7 cellular contexts compared by ENCODE assay signal in genomic region chr16:378113-378820, GRCh38. TPM values are rescaled to one million over a fixed set of nuclear protein-coding genes. Genes with fewer than 3 reads are reported as not detected.
A peak's percentile ranks its signal among the peaks of the same experiment; 100 is the strongest.
DNase-seq lines count a peak whose midpoint lies in the region; ATAC-seq, FAIRE-seq and TF ChIP-seq lines count a peak whose summit lies in the region.
"Not testable (repeated sequence)": the region's sequence is repeated elsewhere in the genome, so short reads cannot be mapped to it uniquely, and the experiment has no call there.

No MANE protein-coding gene starts in this region.

- peaks cover 16% of the 10 kb centered on the region for H3K79me2 ChIP-seq in HepG2 (ENCODE audit: insufficient read depth, low read length)

- not testable (repeated sequence) for H3K9me3 ChIP-seq in CD4-positive, alpha-beta T cell (ENCODE audit: control insufficient read depth, low read length); HUES6 (ENCODE audit: control insufficient read depth, insufficient read depth, low read depth, low read length); HepG2 (ENCODE audit: low read length)

- 92% methylated on average over 35 of the region's 36 CpGs for WGBS in HepG2 (ENCODE audit: low lambda C conversion rate)

- not testable (repeated sequence) for H3K4me2 ChIP-seq in HepG2 (ENCODE audit: low read depth, low read length)

- not testable (repeated sequence) for TF ChIP-seq EP300 in HepG2 (IDR thresholded peaks at IDR 0.05; ENCODE audit: low read depth in 2 of 2, low read length in 2 of 2); HepG2 (CRISPR knock-in tag; IDR thresholded peaks at IDR 0.05; ENCODE audit: borderline replicate concordance)

- TF ChIP-seq POLR2A in HepG2 (IDR thresholded peaks at IDR 0.05; ENCODE audit: insufficient read depth in 1 of 2, low read depth in 2 of 2, low read length in 2 of 2) = not testable (repeated sequence)

- POLR2A ChIA-PET in CD4-positive, alpha-beta T cell (lab: Charles Lee) = interaction anchor here (3.4 to 5.9 kb wide), 2 partner anchors 7 to 24 kb away, joined by 19 to 60 read pairs; partner anchors contain the start of genes AXIN1 and MRPL28
- POLR2A ChIA-PET in activated CD4-positive, alpha-beta T cell treated with anti-CD3 and anti-CD28 coated beads, Interleukin-2, amount 10 ng/mL, durations not matched to agents 7 days and 5 days (lab: Charles Lee) = not testable (repeated sequence)
- POLR2A ChIA-PET in HepG2 (lab: Yijun Ruan, JAX) = interaction anchor here (5.9 kb wide), 1 partner anchor 8 kb away, joined by 27 read pairs; the partner anchor contains the start of gene MRPL28

- not testable (repeated sequence) for DNase-seq in CD4-positive, alpha-beta T cell; activated CD4-positive, alpha-beta T cell treated with anti-CD3 and anti-CD28 coated beads, Interleukin-2, amount 10 ng/mL, durations not matched to agents 7 days and 5 days; HepG2 (ENCODE audit: low spot score)
- DNase-seq in Right ventricle myocardium inferior (ENCODE audit: missing footprints) = peak; percentile 58
- DNase-seq in progenitor cell of endocrine pancreas (ENCODE audit: low spot score, unreplicated experiment) = peak; percentile 10

- not testable (repeated sequence) for H3K9ac ChIP-seq in HUES6 (ENCODE audit: low read length); HepG2 (ENCODE audit: insufficient read depth, low read depth, low read length)

- H2AFZ ChIP-seq in HepG2 (ENCODE audit: low read length) = not testable (repeated sequence)

- TF ChIP-seq RAD21 in HepG2 (CRISPR knock-in tag; IDR thresholded peaks at IDR 0.05) = not testable (repeated sequence)

- not testable (repeated sequence) for ATAC-seq in CD4-positive, alpha-beta T cell (ENCODE audit: poor library complexity); Right ventricle myocardium inferior; HepG2

- peak overlapping the region; percentile 10; the same call in 1 of the 2 replicates for H3K4me3 ChIP-seq in HUES6 (ENCODE audit: low read depth, low read length)
- not testable (repeated sequence) for H3K4me3 ChIP-seq in HepG2 (replicated peaks in 1 of 3; ENCODE audit: insufficient read depth in 1 of 3, low read depth in 2 of 3, low read length in 3 of 3)

- not testable (repeated sequence) for H4K20me1 ChIP-seq in HepG2 (ENCODE audit: insufficient read depth, low read length)

- FAIRE-seq in HepG2 (lab: Jason Lieb, UNC) = not testable (repeated sequence)

- intact Hi-C loops in CD4-positive, alpha-beta T cell (cut with DNase I, micrococcal nuclease); Right ventricle myocardium inferior (cut with DNase I); HepG2 (cut with micrococcal nuclease; ENCODE audit: unreplicated experiment): not testable (repeated sequence)

- in situ Hi-C loops in HepG2 (cut with HindIII; ENCODE audit: extremely low pct_ligation_motif_present, low pct_unique_long_range_greater_than_20kb) = not testable (repeated sequence)

- not testable (repeated sequence) for H3K27me3 ChIP-seq in CD4-positive, alpha-beta T cell (ENCODE audit: control insufficient read depth, insufficient read depth, low read length); HUES6 (ENCODE audit: control insufficient read depth, insufficient read depth, low read length); HepG2 (ENCODE audit: control insufficient read depth in 1 of 2, insufficient read depth in 2 of 2, low read length in 2 of 2)

- CTCF ChIA-PET in CD4-positive, alpha-beta T cell (lab: Charles Lee); activated CD4-positive, alpha-beta T cell treated with anti-CD3 and anti-CD28 coated beads, Interleukin-2, amount 10 ng/mL, durations not matched to agents 7 days and 5 days (lab: Charles Lee); HepG2 (lab: Yijun Ruan, JAX; ENCODE audit: low intra/inter-chr PET ratio, low total read pairs): not testable (repeated sequence)

- H3K36me3 ChIP-seq in HUES6 (ENCODE audit: control insufficient read depth, insufficient read depth, low read length) (peaks cover 44% of the 10 kb centered on the region), HepG2 (replicated peaks in 1 of 2; ENCODE audit: control insufficient read depth in 1 of 2, insufficient read depth in 2 of 2, low read length in 2 of 2) (peaks cover 16 to 22% of the 10 kb centered on the region in 2 experiments; a peak in 4 of 5 replicates)

- H3K4me1 ChIP-seq in HUES6 (ENCODE audit: control insufficient read depth, insufficient read depth, low read length) = peaks cover 19% of the 10 kb centered on the region
- peaks cover 27% of the 10 kb centered on the region for H3K4me1 ChIP-seq in HepG2 (ENCODE audit: insufficient read depth, low read length)

- H3K27me3 Mint-ChIP-seq in CD4-positive, alpha-beta T cell; activated CD4-positive, alpha-beta T cell treated with anti-CD3 and anti-CD28 coated beads, Interleukin-2, amount 10 ng/mL, durations not matched to agents 7 days and 5 days; nephron (ENCODE audit: low read depth); progenitor cell of endocrine pancreas: not testable (repeated sequence)

- not testable (repeated sequence) for BruUV-seq in HepG2 (replicated peaks; lab: Mats Ljungman, UMichigan)

- peak overlapping the region; percentile 34 for H3K4me3 Mint-ChIP-seq in CD4-positive, alpha-beta T cell
- H3K4me3 Mint-ChIP-seq in activated CD4-positive, alpha-beta T cell treated with anti-CD3 and anti-CD28 coated beads, Interleukin-2, amount 10 ng/mL, durations not matched to agents 7 days and 5 days; progenitor cell of endocrine pancreas (ENCODE audit: low read depth): not testable (repeated sequence)
- H3K4me3 Mint-ChIP-seq in nephron = peak overlapping the region; percentile 34 to 72 (median 64)

- peaks cover 25% of the 10 kb centered on the region for H3K36me3 Mint-ChIP-seq in CD4-positive, alpha-beta T cell (ENCODE audit: low read depth)
- H3K36me3 Mint-ChIP-seq in activated CD4-positive, alpha-beta T cell treated with anti-CD3 and anti-CD28 coated beads, Interleukin-2, amount 10 ng/mL, durations not matched to agents 7 days and 5 days (ENCODE audit: low read depth); nephron (ENCODE audit: low read depth); progenitor cell of endocrine pancreas (ENCODE audit: insufficient read depth): not testable (repeated sequence)

- peaks cover 21% of the 10 kb centered on the region for H3K4me1 Mint-ChIP-seq in CD4-positive, alpha-beta T cell (ENCODE audit: low read depth)
- H3K4me1 Mint-ChIP-seq in activated CD4-positive, alpha-beta T cell treated with anti-CD3 and anti-CD28 coated beads, Interleukin-2, amount 10 ng/mL, durations not matched to agents 7 days and 5 days = peaks cover 21% of the 10 kb centered on the region
- H3K4me1 Mint-ChIP-seq in nephron = not testable (repeated sequence)
- H3K4me1 Mint-ChIP-seq in progenitor cell of endocrine pancreas (ENCODE audit: low read depth) = peaks cover 18% of the 10 kb centered on the region

- H3K27ac Mint-ChIP-seq in CD4-positive, alpha-beta T cell; nephron; progenitor cell of endocrine pancreas: not testable (repeated sequence)
- peak overlapping the region; percentile 66 for H3K27ac Mint-ChIP-seq in activated CD4-positive, alpha-beta T cell treated with anti-CD3 and anti-CD28 coated beads, Interleukin-2, amount 10 ng/mL, durations not matched to agents 7 days and 5 days

- not testable (repeated sequence) for H3K9me3 Mint-ChIP-seq in CD4-positive, alpha-beta T cell; activated CD4-positive, alpha-beta T cell treated with anti-CD3 and anti-CD28 coated beads, Interleukin-2, amount 10 ng/mL, durations not matched to agents 7 days and 5 days; nephron; progenitor cell of endocrine pancreas (ENCODE audit: low read depth)

- H3K27ac ChIP-seq in CD4-positive, alpha-beta T cell (ENCODE audit: low read depth, low read length) = peak overlapping the region; percentile 30
- not testable (repeated sequence) for H3K27ac ChIP-seq in HUES6 (ENCODE audit: low read depth, low read length); HepG2 (ENCODE audit: extremely low read length, insufficient read depth, low read length)

- not testable (repeated sequence) for TF ChIP-seq CTCF in CD4-positive, alpha-beta T cell (IDR thresholded peaks at IDR 0.05); HepG2 (CRISPR knock-in tag; IDR thresholded peaks at IDR 0.05); nephron (IDR thresholded peaks at IDR 0.05; ENCODE audit: unreplicated experiment in 3 of 3); progenitor cell of endocrine pancreas (IDR thresholded peaks at IDR 0.05; ENCODE audit: unreplicated experiment)

RNA-seq across cellular contexts. Expression of gene PGAP6, which starts 3.5 kb away (rescaled TPM):
- 10 to 100 TPM; 59.7 to 63.7 TPM for total RNA-seq in CD4-positive, alpha-beta T cell
- 10 to 100 TPM; 85.2 to 99.2 TPM for total RNA-seq in activated CD4-positive, alpha-beta T cell treated with anti-CD3 and anti-CD28 coated beads, Interleukin-2, amount 10 ng/mL, durations not matched to agents 7 days and 5 days
- total RNA-seq in Right ventricle myocardium inferior = 32.1 TPM
- total RNA-seq in HepG2 (2016; rRNA removed; fragmentation: Illumina TruSeq; extraction: Trizol) = 33.7 and 52.7 TPM in 2 replicates
- total RNA-seq in HepG2 (2016; cell fraction: cytosol; rRNA removed; fragmentation: Illumina TruSeq; extraction: Trizol; ENCODE audit: low read depth) = 52.2 and 54.4 TPM in 2 replicates
- total RNA-seq in HepG2 (2016; cell fraction: insoluble cytoplasmic fraction; rRNA removed; fragmentation: Illumina TruSeq; extraction: Trizol) = 27.1 and 52.1 TPM in 2 replicates
- total RNA-seq in HepG2 (2016; cell fraction: membrane; rRNA removed; fragmentation: Illumina TruSeq; extraction: Trizol) = 108 and 112 TPM in 2 replicates
- total RNA-seq in HepG2 (2016; cell fraction: nucleus; rRNA removed; fragmentation: Illumina TruSeq; extraction: Trizol) = 36.6 and 38.8 TPM in 2 replicates
- polyA plus RNA-seq in HepG2 (2011; rRNA removed) = 136 and 192 TPM in 2 replicates
- polyA plus RNA-seq in HepG2 (2011; cell fraction: cytosol; rRNA removed) = 183 and 222 TPM in 2 replicates
- polyA plus RNA-seq in HepG2 (2011; cell fraction: nucleus; rRNA removed) = 308 and 324 TPM in 2 replicates
- 54.7 and 75.9 TPM in 2 replicates for polyA plus RNA-seq in HepG2 (2012)
- 90.3 and 94.2 TPM in 2 replicates for polyA plus RNA-seq in HepG2 (2016; cell fraction: cytosol; fragmentation: Illumina TruSeq; extraction: Trizol; ENCODE audit: low read depth)
- 43.3 and 54.7 TPM in 2 replicates for polyA plus RNA-seq in HepG2 (2016; cell fraction: insoluble cytoplasmic fraction; fragmentation: Illumina TruSeq; extraction: Trizol; ENCODE audit: low read depth)
- polyA plus RNA-seq in HepG2 (2016; cell fraction: membrane; fragmentation: Illumina TruSeq; extraction: Trizol; ENCODE audit: low read depth) = 117 and 127 TPM in 2 replicates
- 107 and 123 TPM in 2 replicates for polyA plus RNA-seq in HepG2 (2016; cell fraction: nucleus; fragmentation: Illumina TruSeq; extraction: Trizol; ENCODE audit: insufficient read depth, low read depth)
- 53.1 and 397 TPM in 2 replicates for polyA minus RNA-seq in HepG2 (2011; rRNA and poly(A)+ RNA removed; ENCODE audit: low replicate concordance)
- 61.4 and 63.3 TPM in 2 replicates for polyA minus RNA-seq in HepG2 (2011; cell fraction: cytosol; rRNA and poly(A)+ RNA removed)
- polyA minus RNA-seq in HepG2 (2011; cell fraction: nucleus; rRNA and poly(A)+ RNA removed) = 26.0 and 48.0 TPM in 2 replicates
- total RNA-seq in progenitor cell of endocrine pancreas = 92.7 and 92.9 TPM in 2 replicates

RNA-seq across cellular contexts. Expression of gene MRPL28, which starts 7.9 kb away (rescaled TPM):
- 10 to 100 TPM; 19.6 to 19.7 TPM for total RNA-seq in CD4-positive, alpha-beta T cell
- 10 to 100 TPM; 78.4 to 80.0 TPM for total RNA-seq in activated CD4-positive, alpha-beta T cell treated with anti-CD3 and anti-CD28 coated beads, Interleukin-2, amount 10 ng/mL, durations not matched to agents 7 days and 5 days
- total RNA-seq in Right ventricle myocardium inferior (83.1 TPM), HepG2 (2016; rRNA removed; fragmentation: Illumina TruSeq; extraction: Trizol) (114 and 128 TPM in 2 replicates), progenitor cell of endocrine pancreas (82.7 and 85.3 TPM in 2 replicates)
- total RNA-seq in HepG2 (2016; cell fraction: cytosol; rRNA removed; fragmentation: Illumina TruSeq; extraction: Trizol; ENCODE audit: low read depth) = 30.5 and 32.3 TPM in 2 replicates
- total RNA-seq in HepG2 (2016; cell fraction: insoluble cytoplasmic fraction; rRNA removed; fragmentation: Illumina TruSeq; extraction: Trizol) = 115 and 131 TPM in 2 replicates
- 36.8 and 38.6 TPM in 2 replicates for total RNA-seq in HepG2 (2016; cell fraction: membrane; rRNA removed; fragmentation: Illumina TruSeq; extraction: Trizol)
- 35.6 and 38.6 TPM in 2 replicates for total RNA-seq in HepG2 (2016; cell fraction: nucleus; rRNA removed; fragmentation: Illumina TruSeq; extraction: Trizol)
- polyA plus RNA-seq in HepG2 (2011; rRNA removed) = 121 and 135 TPM in 2 replicates
- polyA plus RNA-seq in HepG2 (2011; cell fraction: cytosol; rRNA removed) = 141 and 211 TPM in 2 replicates
- polyA plus RNA-seq in HepG2 (2011; cell fraction: nucleus; rRNA removed) = 65.0 and 69.2 TPM in 2 replicates
- polyA plus RNA-seq in HepG2 (2012) = 50.0 and 56.2 TPM in 2 replicates
- 35.7 and 36.6 TPM in 2 replicates for polyA plus RNA-seq in HepG2 (2016; cell fraction: cytosol; fragmentation: Illumina TruSeq; extraction: Trizol; ENCODE audit: low read depth)
- polyA plus RNA-seq in HepG2 (2016; cell fraction: insoluble cytoplasmic fraction; fragmentation: Illumina TruSeq; extraction: Trizol; ENCODE audit: low read depth) = 162 and 166 TPM in 2 replicates
- polyA plus RNA-seq in HepG2 (2016; cell fraction: membrane; fragmentation: Illumina TruSeq; extraction: Trizol; ENCODE audit: low read depth) = 35.5 and 36.2 TPM in 2 replicates
- 85.4 and 90.0 TPM in 2 replicates for polyA plus RNA-seq in HepG2 (2016; cell fraction: nucleus; fragmentation: Illumina TruSeq; extraction: Trizol; ENCODE audit: insufficient read depth, low read depth)
- 51.3 and 73.8 TPM in 2 replicates for polyA minus RNA-seq in HepG2 (2011; rRNA and poly(A)+ RNA removed; ENCODE audit: low replicate concordance)
- 29.4 and 29.5 TPM in 2 replicates for polyA minus RNA-seq in HepG2 (2011; cell fraction: cytosol; rRNA and poly(A)+ RNA removed)
- 10.2 and 13.2 TPM in 2 replicates for polyA minus RNA-seq in HepG2 (2011; cell fraction: nucleus; rRNA and poly(A)+ RNA removed)

RNA-seq across cellular contexts. Expression of gene NME4, which starts 18.7 kb away (rescaled TPM):
- total RNA-seq in CD4-positive, alpha-beta T cell = 10 to 100 TPM; 31.2 to 32.6 TPM
- total RNA-seq in activated CD4-positive, alpha-beta T cell treated with anti-CD3 and anti-CD28 coated beads, Interleukin-2, amount 10 ng/mL, durations not matched to agents 7 days and 5 days = 10 to 100 TPM; 27.0 to 30.9 TPM
- 91.3 TPM for total RNA-seq in Right ventricle myocardium inferior
- 82.8 and 121 TPM in 2 replicates for total RNA-seq in HepG2 (2016; rRNA removed; fragmentation: Illumina TruSeq; extraction: Trizol)
- 711 and 716 TPM in 2 replicates for total RNA-seq in HepG2 (2016; cell fraction: cytosol; rRNA removed; fragmentation: Illumina TruSeq; extraction: Trizol; ENCODE audit: low read depth)
- 79.6 and 119 TPM in 2 replicates for total RNA-seq in HepG2 (2016; cell fraction: insoluble cytoplasmic fraction; rRNA removed; fragmentation: Illumina TruSeq; extraction: Trizol)
- total RNA-seq in HepG2 (2016; cell fraction: membrane; rRNA removed; fragmentation: Illumina TruSeq; extraction: Trizol) = 463 and 513 TPM in 2 replicates
- total RNA-seq in HepG2 (2016; cell fraction: nucleus; rRNA removed; fragmentation: Illumina TruSeq; extraction: Trizol) = 47.7 and 52.8 TPM in 2 replicates
- 263 and 275 TPM in 2 replicates for polyA plus RNA-seq in HepG2 (2011; rRNA removed)
- 199 and 344 TPM in 2 replicates for polyA plus RNA-seq in HepG2 (2011; cell fraction: cytosol; rRNA removed)
- polyA plus RNA-seq in HepG2 (2011; cell fraction: nucleus; rRNA removed) = 245 and 274 TPM in 2 replicates
- 136 and 145 TPM in 2 replicates for polyA plus RNA-seq in HepG2 (2012)
- polyA plus RNA-seq in HepG2 (2016; cell fraction: cytosol; fragmentation: Illumina TruSeq; extraction: Trizol; ENCODE audit: low read depth) = 1,773 and 1,829 TPM in 2 replicates
- 189 and 200 TPM in 2 replicates for polyA plus RNA-seq in HepG2 (2016; cell fraction: insoluble cytoplasmic fraction; fragmentation: Illumina TruSeq; extraction: Trizol; ENCODE audit: low read depth)
- polyA plus RNA-seq in HepG2 (2016; cell fraction: membrane; fragmentation: Illumina TruSeq; extraction: Trizol; ENCODE audit: low read depth) = 997 and 1,012 TPM in 2 replicates
- 195 and 217 TPM in 2 replicates for polyA plus RNA-seq in HepG2 (2016; cell fraction: nucleus; fragmentation: Illumina TruSeq; extraction: Trizol; ENCODE audit: insufficient read depth, low read depth)
- 21.3 and 147 TPM in 2 replicates for polyA minus RNA-seq in HepG2 (2011; rRNA and poly(A)+ RNA removed; ENCODE audit: low replicate concordance)
- 51.2 and 63.8 TPM in 2 replicates for polyA minus RNA-seq in HepG2 (2011; cell fraction: cytosol; rRNA and poly(A)+ RNA removed)
- 27.2 and 27.9 TPM in 2 replicates for polyA minus RNA-seq in HepG2 (2011; cell fraction: nucleus; rRNA and poly(A)+ RNA removed)
- total RNA-seq in progenitor cell of endocrine pancreas = 151 and 154 TPM in 2 replicates

RNA-seq across cellular contexts. Expression of gene DECR2, which starts 23.4 kb away (rescaled TPM):
- 1 to 10 TPM; 5.7 to 7.0 TPM for total RNA-seq in CD4-positive, alpha-beta T cell
- total RNA-seq in activated CD4-positive, alpha-beta T cell treated with anti-CD3 and anti-CD28 coated beads, Interleukin-2, amount 10 ng/mL, durations not matched to agents 7 days and 5 days = 1 to 10 TPM; 5.3 to 6.9 TPM
- total RNA-seq in Right ventricle myocardium inferior = 10.6 TPM
- 27.8 and 36.3 TPM in 2 replicates for total RNA-seq in HepG2 (2016; rRNA removed; fragmentation: Illumina TruSeq; extraction: Trizol)
- total RNA-seq in HepG2 (2016; cell fraction: cytosol; rRNA removed; fragmentation: Illumina TruSeq; extraction: Trizol; ENCODE audit: low read depth) = 22.1 and 28.4 TPM in 2 replicates
- total RNA-seq in HepG2 (2016; cell fraction: insoluble cytoplasmic fraction; rRNA removed; fragmentation: Illumina TruSeq; extraction: Trizol) = 28.1 and 37.2 TPM in 2 replicates
- 22.1 and 27.1 TPM in 2 replicates for total RNA-seq in HepG2 (2016; cell fraction: membrane; rRNA removed; fragmentation: Illumina TruSeq; extraction: Trizol)
- 34.5 and 35.9 TPM in 2 replicates for total RNA-seq in HepG2 (2016; cell fraction: nucleus; rRNA removed; fragmentation: Illumina TruSeq; extraction: Trizol)
- polyA plus RNA-seq in HepG2 (2011; rRNA removed) = 44.6 and 51.2 TPM in 2 replicates
- 29.5 and 53.6 TPM in 2 replicates for polyA plus RNA-seq in HepG2 (2011; cell fraction: cytosol; rRNA removed)
- polyA plus RNA-seq in HepG2 (2011; cell fraction: nucleus; rRNA removed) = 220 and 244 TPM in 2 replicates
- polyA plus RNA-seq in HepG2 (2012) = 22.1 and 23.1 TPM in 2 replicates
- 13.3 and 15.1 TPM in 2 replicates for polyA plus RNA-seq in HepG2 (2016; cell fraction: cytosol; fragmentation: Illumina TruSeq; extraction: Trizol; ENCODE audit: low read depth)
- 31.8 and 35.2 TPM in 2 replicates for polyA plus RNA-seq in HepG2 (2016; cell fraction: insoluble cytoplasmic fraction; fragmentation: Illumina TruSeq; extraction: Trizol; ENCODE audit: low read depth)
- polyA plus RNA-seq in HepG2 (2016; cell fraction: membrane; fragmentation: Illumina TruSeq; extraction: Trizol; ENCODE audit: low read depth) = 19.1 and 19.5 TPM in 2 replicates
- polyA plus RNA-seq in HepG2 (2016; cell fraction: nucleus; fragmentation: Illumina TruSeq; extraction: Trizol; ENCODE audit: insufficient read depth, low read depth) = 124 and 131 TPM in 2 replicates
- polyA minus RNA-seq in HepG2 (2011; rRNA and poly(A)+ RNA removed; ENCODE audit: low replicate concordance) = 15.9 and 53.9 TPM in 2 replicates
- polyA minus RNA-seq in HepG2 (2011; cell fraction: cytosol; rRNA and poly(A)+ RNA removed) = 17.0 and 17.7 TPM in 2 replicates
- 25.4 and 25.9 TPM in 2 replicates for polyA minus RNA-seq in HepG2 (2011; cell fraction: nucleus; rRNA and poly(A)+ RNA removed)
- 39.4 and 41.3 TPM in 2 replicates for total RNA-seq in progenitor cell of endocrine pancreas

RNA-seq across cellular contexts. Expression of gene AXIN1, which starts 25.7 kb away (rescaled TPM):
- total RNA-seq in CD4-positive, alpha-beta T cell = 10 to 100 TPM; 24.7 to 26.3 TPM
- 10 to 100 TPM; 25.5 to 30.6 TPM for total RNA-seq in activated CD4-positive, alpha-beta T cell treated with anti-CD3 and anti-CD28 coated beads, Interleukin-2, amount 10 ng/mL, durations not matched to agents 7 days and 5 days
- total RNA-seq in Right ventricle myocardium inferior = 12.8 TPM
- 18.8 and 24.0 TPM in 2 replicates for total RNA-seq in HepG2 (2016; rRNA removed; fragmentation: Illumina TruSeq; extraction: Trizol)
- total RNA-seq in HepG2 (2016; cell fraction: cytosol; rRNA removed; fragmentation: Illumina TruSeq; extraction: Trizol; ENCODE audit: low read depth) = 17.0 and 18.3 TPM in 2 replicates
- 14.2 and 23.9 TPM in 2 replicates for total RNA-seq in HepG2 (2016; cell fraction: insoluble cytoplasmic fraction; rRNA removed; fragmentation: Illumina TruSeq; extraction: Trizol)
- total RNA-seq in HepG2 (2016; cell fraction: membrane; rRNA removed; fragmentation: Illumina TruSeq; extraction: Trizol) = 32.6 and 32.8 TPM in 2 replicates
- 14.9 and 17.5 TPM in 2 replicates for total RNA-seq in HepG2 (2016; cell fraction: nucleus; rRNA removed; fragmentation: Illumina TruSeq; extraction: Trizol)
- 26.0 and 28.5 TPM in 2 replicates for polyA plus RNA-seq in HepG2 (2011; rRNA removed)
- 37.0 and 44.7 TPM in 2 replicates for polyA plus RNA-seq in HepG2 (2011; cell fraction: cytosol; rRNA removed)
- 55.4 and 62.8 TPM in 2 replicates for polyA plus RNA-seq in HepG2 (2011; cell fraction: nucleus; rRNA removed)
- polyA plus RNA-seq in HepG2 (2012) = 28.4 and 30.4 TPM in 2 replicates
- polyA plus RNA-seq in HepG2 (2016; cell fraction: cytosol; fragmentation: Illumina TruSeq; extraction: Trizol; ENCODE audit: low read depth) = 8.5 and 8.8 TPM in 2 replicates
- polyA plus RNA-seq in HepG2 (2016; cell fraction: insoluble cytoplasmic fraction; fragmentation: Illumina TruSeq; extraction: Trizol; ENCODE audit: low read depth) = 19.0 and 24.8 TPM in 2 replicates
- 22.0 and 23.4 TPM in 2 replicates for polyA plus RNA-seq in HepG2 (2016; cell fraction: membrane; fragmentation: Illumina TruSeq; extraction: Trizol; ENCODE audit: low read depth)
- polyA plus RNA-seq in HepG2 (2016; cell fraction: nucleus; fragmentation: Illumina TruSeq; extraction: Trizol; ENCODE audit: insufficient read depth, low read depth) = 30.6 and 31.6 TPM in 2 replicates
- polyA minus RNA-seq in HepG2 (2011; rRNA and poly(A)+ RNA removed; ENCODE audit: low replicate concordance) = 10.4 and 24.0 TPM in 2 replicates
- polyA minus RNA-seq in HepG2 (2011; cell fraction: cytosol; rRNA and poly(A)+ RNA removed) = 21.4 and 23.6 TPM in 2 replicates
- polyA minus RNA-seq in HepG2 (2011; cell fraction: nucleus; rRNA and poly(A)+ RNA removed) = 14.3 and 15.7 TPM in 2 replicates
- total RNA-seq in progenitor cell of endocrine pancreas = 33.6 and 34.4 TPM in 2 replicates
